ENCODE assay signal across 11 cellular contexts in the genomic region with DNA sequence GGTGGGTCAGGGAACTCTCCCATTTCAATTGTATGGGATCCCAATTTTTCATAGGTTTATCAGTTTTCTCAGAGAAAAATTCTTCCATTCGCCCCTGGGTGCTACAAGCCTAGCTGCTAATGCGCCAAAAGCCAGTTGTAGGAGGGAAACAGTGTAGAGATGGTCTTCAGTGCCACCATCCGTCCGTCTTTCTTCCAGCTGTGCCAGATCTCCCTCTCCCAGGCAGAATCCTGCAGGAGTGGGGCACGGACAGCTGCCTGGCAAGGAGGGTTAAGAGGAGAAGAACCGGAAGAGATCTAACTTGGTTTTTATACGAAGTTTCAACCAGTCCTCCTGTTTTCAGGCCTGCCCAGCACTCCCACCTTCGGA. TPM values are rescaled to one million over a fixed set of nuclear protein-coding genes. Genes with fewer than 3 reads are reported as not detected.
A peak's percentile ranks its signal among the peaks of the same experiment; 100 is the strongest.
DNase-seq lines count a peak whose midpoint lies in the region; ATAC-seq and TF ChIP-seq lines count a peak whose summit lies in the region.
"Had no signal": no experiment of that assay in that cellular context is flagged by ENCODE, and none has a peak within 500 bp of the region (broad histone marks: within the 10 kb centered on the region; RNA-seq: fewer than 3 reads in every experiment).

No MANE protein-coding gene starts in this region.

- TF ChIP-seq CTCF in GM13977 (IDR thresholded peaks at IDR 0.05; ENCODE audit: extremely low read depth, insufficient read depth, missing control alignments), result no peak

- H3K4me3 Mint-ChIP-seq in activated CD4-positive, alpha-beta T cell treated with anti-CD3 and anti-CD28 coated beads, Interleukin-2, amount 10 ng/mL, durations not matched to agents 7 days and 5 days, result no peak overlapping the region
- peak overlapping the region; percentile 8 for H3K4me3 Mint-ChIP-seq in stimulated activated memory B cell treated with anti-CD40 and anti-IgM and Interleukin-4, amounts not matched to agents 10 μg/mL and 1 μg/mL and 100 μg/mL, for 72 hours

- CTCF ChIA-PET in activated CD4-positive, alpha-beta T cell treated with anti-CD3 and anti-CD28 coated beads, Interleukin-2, amount 10 ng/mL, durations not matched to agents 7 days and 5 days (lab: Charles Lee), result no interaction called here

- peaks cover 35% of the 10 kb centered on the region for H3K36me3 Mint-ChIP-seq in activated CD4-positive, alpha-beta T cell treated with anti-CD3 and anti-CD28 coated beads, Interleukin-2, amount 10 ng/mL, durations not matched to agents 7 days and 5 days (ENCODE audit: low read depth)
- peaks cover 11% of the 10 kb centered on the region for H3K36me3 Mint-ChIP-seq in stimulated activated memory B cell treated with anti-CD40 and anti-IgM and Interleukin-4, amounts not matched to agents 10 μg/mL and 1 μg/mL and 100 μg/mL, for 72 hours

- peaks cover 40% of the 10 kb centered on the region for H3K4me1 Mint-ChIP-seq in activated CD4-positive, alpha-beta T cell treated with anti-CD3 and anti-CD28 coated beads, Interleukin-2, amount 10 ng/mL, durations not matched to agents 7 days and 5 days
- H3K4me1 Mint-ChIP-seq in stimulated activated memory B cell treated with anti-CD40 and anti-IgM and Interleukin-4, amounts not matched to agents 10 μg/mL and 1 μg/mL and 100 μg/mL, for 72 hours, result peaks cover 44% of the 10 kb centered on the region

- ATAC-seq in stimulated activated memory B cell treated with anti-CD40 and anti-IgM and Interleukin-4, amounts not matched to agents 10 μg/mL and 1 μg/mL and 100 μg/mL, for 72 hours, result no peak
- no peak for ATAC-seq in GM21529 (IDR thresholded peaks at IDR 0.05; ENCODE audit: unreplicated experiment)

- in situ Hi-C loops in SK-MEL-5 (cut with HindIII; ENCODE audit: low pct_unique_long_range_greater_than_20kb, low sequenced_read_pairs) (no loop called here), GM13977 (cut with MboI; ENCODE audit: low pct_unique_long_range_greater_than_20kb, low sequenced_read_pairs, unreplicated experiment) (no loop called here)

- POLR2A ChIA-PET in activated CD4-positive, alpha-beta T cell treated with anti-CD3 and anti-CD28 coated beads, Interleukin-2, amount 10 ng/mL, durations not matched to agents 7 days and 5 days (lab: Charles Lee), result no interaction called here

- no peaks in the 10 kb centered on the region for H3K27me3 Mint-ChIP-seq in activated CD4-positive, alpha-beta T cell treated with anti-CD3 and anti-CD28 coated beads, Interleukin-2, amount 10 ng/mL, durations not matched to agents 7 days and 5 days
- H3K27me3 Mint-ChIP-seq in stimulated activated memory B cell treated with anti-CD40 and anti-IgM and Interleukin-4, amounts not matched to agents 10 μg/mL and 1 μg/mL and 100 μg/mL, for 72 hours, result no peaks in the 10 kb centered on the region

- H3K9me3 Mint-ChIP-seq in activated CD4-positive, alpha-beta T cell treated with anti-CD3 and anti-CD28 coated beads, Interleukin-2, amount 10 ng/mL, durations not matched to agents 7 days and 5 days, result peaks cover 8% of the 10 kb centered on the region
- H3K9me3 Mint-ChIP-seq in stimulated activated memory B cell treated with anti-CD40 and anti-IgM and Interleukin-4, amounts not matched to agents 10 μg/mL and 1 μg/mL and 100 μg/mL, for 72 hours, result no peaks in the 10 kb centered on the region

- peak overlapping the region; percentile 37 for H3K27ac Mint-ChIP-seq in activated CD4-positive, alpha-beta T cell treated with anti-CD3 and anti-CD28 coated beads, Interleukin-2, amount 10 ng/mL, durations not matched to agents 7 days and 5 days
- H3K27ac Mint-ChIP-seq in stimulated activated memory B cell treated with anti-CD40 and anti-IgM and Interleukin-4, amounts not matched to agents 10 μg/mL and 1 μg/mL and 100 μg/mL, for 72 hours, result peak overlapping the region; percentile 6

- no peak for DNase-seq in activated CD4-positive, alpha-beta T cell treated with anti-CD3 and anti-CD28 coated beads, Interleukin-2, amount 10 ng/mL, durations not matched to agents 7 days and 5 days
- no peak for DNase-seq in activated CD4-positive, alpha-beta T cell treated with anti-CD3 and anti-CD28 coated beads, Interleukin-2, amount 50 U/mL, for 4 hours
- DNase-seq in SK-MEL-5 (ENCODE audit: low read depth, low spot score) (peak; percentile 11), hypothalamus (lab: John Stamatoyannopoulos, UW) (peak in 38 of 51 donors; percentile 1 to 75 (median 36)), NOMO-1 (lab: John Stamatoyannopoulos, UW; ENCODE audit: unreplicated experiment in 2 of 2) (no peak), GM13977 (ENCODE audit: low spot score) (no peak)
- DNase-seq: left cardiac atrium, MM.1S, T1000 had no signal

RNA-seq across cellular contexts. Expression of a gene that starts 38.9 kb away (rescaled TPM):
- total RNA-seq in activated CD4-positive, alpha-beta T cell treated with anti-CD3 and anti-CD28 coated beads, Interleukin-2, amount 10 ng/mL, durations not matched to agents 7 days and 5 days, result 10 to 100 TPM; 70.9 to 79.2 TPM
- total RNA-seq in SK-MEL-5 (2014; rRNA removed; shearing (Covaris generic)), result 14.3 and 16.2 TPM in 2 replicates
- 14.2 and 23.1 TPM in 2 replicates for polyA plus RNA-seq in SK-MEL-5 (2015; cell fraction: cytosol; rRNA removed)
- polyA plus RNA-seq in SK-MEL-5 (2015; cell fraction: nucleus; rRNA removed), result 2.5 and 4.8 TPM in 2 replicates

Comparison
In these comparisons a context has a peak if more than half of its experiments do, and no peak if none do; other contexts are left out.
1. DNase-seq: peak in SK-MEL-5 (single experiment) and hypothalamus (38 of 51); none in activated CD4-positive, alpha-beta T cell treated with anti-CD3 and anti-CD28 coated beads, Interleukin-2, amount 10 ng/mL, durations not matched to agents 7 days and 5 days (single experiment), activated CD4-positive, alpha-beta T cell treated with anti-CD3 and anti-CD28 coated beads, Interleukin-2, amount 50 U/mL, for 4 hours (0 of 2), NOMO-1 (0 of 2) and GM13977 (single experiment).